ENCODE assay signal across 1 cellular context in the genomic region with DNA sequence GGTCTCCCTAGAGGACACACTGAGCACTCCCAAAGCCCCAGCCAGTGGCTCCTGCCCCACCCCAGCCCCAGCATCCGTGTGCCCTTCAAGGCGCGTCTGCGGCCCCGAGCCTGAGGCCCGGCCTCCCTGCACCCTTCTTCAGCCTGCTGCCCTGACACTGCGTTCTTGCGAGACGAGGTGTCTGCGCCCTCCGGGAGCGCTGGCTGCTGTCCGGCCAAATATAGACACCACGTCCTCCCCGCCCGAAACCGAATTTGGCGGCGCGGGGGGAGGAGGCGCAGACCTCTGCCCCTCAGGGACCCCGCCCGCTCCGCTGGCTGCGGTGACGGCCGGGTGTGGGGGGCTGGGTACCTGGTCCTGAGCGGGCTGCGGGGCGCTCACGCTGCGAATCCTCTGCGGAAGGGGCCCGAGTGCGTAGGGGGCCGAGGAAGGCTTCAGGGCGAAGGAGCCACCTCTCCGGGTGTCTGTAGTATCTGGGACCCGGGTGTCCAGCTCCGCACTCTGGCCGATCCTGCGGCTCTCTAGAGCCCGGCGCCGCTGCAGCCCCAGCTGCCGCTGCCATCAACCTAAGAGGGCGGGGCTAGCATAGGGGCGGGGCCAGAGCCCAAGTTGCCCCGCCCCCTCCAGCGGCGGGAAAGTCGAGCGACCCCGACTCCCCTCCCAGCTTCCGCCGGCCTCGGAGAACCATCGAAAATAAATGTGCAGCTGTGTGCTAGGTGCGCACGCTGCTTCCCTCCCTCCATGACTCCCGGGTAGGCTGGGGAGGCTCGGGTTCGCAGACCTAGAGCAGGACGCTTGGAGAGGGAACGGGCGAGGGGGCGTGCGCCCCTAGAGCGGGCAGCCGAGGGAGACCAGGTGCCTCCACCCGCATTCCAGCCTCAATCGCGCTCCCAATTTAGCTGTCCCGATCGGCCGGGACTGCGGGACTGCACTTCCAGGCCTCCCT.
A peak's percentile ranks its signal among the peaks of the same experiment; 100 is the strongest.
TF ChIP-seq lines count a peak whose summit lies in the region.

Gene CORO6 (minus strand): TSS at position 576 of the 946 bp plus-strand sequence. CDS start 1,491 bp downstream, outside the sequence.

TF ChIP-seq in H1, 55 proteins besides CTCF, POLR2A, EP300 and RAD21:
- TF ChIP-seq MAFK (IDR thresholded peaks at IDR 0.05; ENCODE audit: low read depth, low read length) (no peak), POLR2AphosphoS5 (IDR thresholded peaks at IDR 0.05; ENCODE audit: low read depth, low read length) (peak; percentile 86), CHD2 (IDR thresholded peaks at IDR 0.05; ENCODE audit: low read length) (no peak), KDM4A (IDR thresholded peaks at IDR 0.05; ENCODE audit: low read depth, low read length, severe bottlenecking) (peak; percentile 84), CTBP2 (IDR thresholded peaks at IDR 0.05; ENCODE audit: borderline replicate concordance, insufficient read depth, insufficient read length, low read length) (no peak), TBP (IDR thresholded peaks at IDR 0.05; ENCODE audit: low read depth, low read length) (peak; percentile 45; the same call in 1 of the 2 replicates), SIX5 (IDR thresholded peaks at IDR 0.05; ENCODE audit: low read depth, low read length) (no peak), RBBP5 (IDR thresholded peaks at IDR 0.05; ENCODE audit: borderline replicate concordance, low read depth, low read length) (peak; percentile 91; the same call in 1 of the 2 replicates), RNF2 (IDR thresholded peaks at IDR 0.05; ENCODE audit: borderline replicate concordance, low read depth, low read length, missing control alignments, poor library complexity, severe bottlenecking) (peak; percentile 31), KDM5A (IDR thresholded peaks at IDR 0.05; ENCODE audit: low read length) (no peak), JUN (IDR thresholded peaks at IDR 0.05; ENCODE audit: low read depth, low read length) (no peak), TEAD4 (IDR thresholded peaks at IDR 0.05; ENCODE audit: low read depth, low read length) (peak; percentile 92), CREB1 (IDR thresholded peaks at IDR 0.05) (no peak), SP1 (IDR thresholded peaks at IDR 0.05; ENCODE audit: low read depth, low read length) (peak; percentile 65; the same call in 1 of the 2 replicates), MAX (IDR thresholded peaks at IDR 0.05) (peak; percentile 69), BCL11A (IDR thresholded peaks at IDR 0.05; ENCODE audit: low read depth in 2 of 2, low read length in 2 of 2) (no peak), KDM1A (IDR thresholded peaks at IDR 0.05; ENCODE audit: borderline replicate concordance, low read length) (0 out of 2 replicates have a peak, but pooled peaks have one; percentile 16), SUZ12 (IDR thresholded peaks at IDR 0.05; ENCODE audit: low read length) (no peak), HDAC2 (IDR thresholded peaks at IDR 0.05; ENCODE audit: borderline replicate concordance in 1 of 2, low read depth in 2 of 2, low read length in 2 of 2) (peak in 1 of 2 experiments; percentile 62; a peak in 1 of 4 replicates), CHD1 (IDR thresholded peaks at IDR 0.05; ENCODE audit: low read depth, low read length) (no peak), RFX5 (IDR thresholded peaks at IDR 0.05; ENCODE audit: borderline replicate concordance, low read depth, low read length) (no peak), SP4 (IDR thresholded peaks at IDR 0.05; ENCODE audit: low read length) (no peak; the same call in 1 of the 2 replicates), SIN3A (conservative IDR thresholded peaks at IDR 0.05 in 1 of 2, IDR thresholded peaks at IDR 0.05 in 1 of 2; ENCODE audit: low read depth in 1 of 2, low read length in 2 of 2) (peak in 1 of 2 experiments; percentile 22; a peak in 1 of 4 replicates), TAF7 (optimal IDR thresholded peaks at IDR 0.05; ENCODE audit: borderline replicate concordance, low read depth, low read length) (peak; percentile 55), GABPA (IDR thresholded peaks at IDR 0.05; ENCODE audit: borderline replicate concordance, insufficient read depth, low read length) (no peak), TCF12 (IDR thresholded peaks at IDR 0.05; ENCODE audit: low read depth, low read length) (no peak), TAF1 (IDR thresholded peaks at IDR 0.05; ENCODE audit: low read depth, low read length) (peak; percentile 73), E2F6 (IDR thresholded peaks at IDR 0.05) (peak; percentile 87), SP2 (IDR thresholded peaks at IDR 0.05; ENCODE audit: low read length) (no peak), USF2 (IDR thresholded peaks at IDR 0.05; ENCODE audit: low read length) (no peak), NRF1 (IDR thresholded peaks at IDR 0.05; ENCODE audit: low read depth, low read length) (no peak), ASH2L (IDR thresholded peaks at IDR 0.05; ENCODE audit: low read length) (peak; percentile 92), FOSL1 (IDR thresholded peaks at IDR 0.05; ENCODE audit: insufficient read depth, low read depth, low read length) (no peak), PHF8 (conservative IDR thresholded peaks at IDR 0.05; ENCODE audit: low read depth, low read length) (peak; percentile 72; the same call in 1 of the 2 replicates), EGR1 (IDR thresholded peaks at IDR 0.05; ENCODE audit: borderline replicate concordance, low read depth, low read length) (no peak; the same call in 1 of the 2 replicates), JUND (IDR thresholded peaks at IDR 0.05; ENCODE audit: low read length) (no peak)
- TF ChIP-seq, protein P1, sequence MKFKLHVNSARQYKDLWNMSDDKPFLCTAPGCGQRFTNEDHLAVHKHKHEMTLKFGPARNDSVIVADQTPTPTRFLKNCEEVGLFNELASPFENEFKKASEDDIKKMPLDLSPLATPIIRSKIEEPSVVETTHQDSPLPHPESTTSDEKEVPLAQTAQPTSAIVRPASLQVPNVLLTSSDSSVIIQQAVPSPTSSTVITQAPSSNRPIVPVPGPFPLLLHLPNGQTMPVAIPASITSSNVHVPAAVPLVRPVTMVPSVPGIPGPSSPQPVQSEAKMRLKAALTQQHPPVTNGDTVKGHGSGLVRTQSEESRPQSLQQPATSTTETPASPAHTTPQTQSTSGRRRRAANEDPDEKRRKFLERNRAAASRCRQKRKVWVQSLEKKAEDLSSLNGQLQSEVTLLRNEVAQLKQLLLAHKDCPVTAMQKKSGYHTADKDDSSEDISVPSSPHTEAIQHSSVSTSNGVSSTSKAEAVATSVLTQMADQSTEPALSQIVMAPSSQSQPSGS (IDR thresholded peaks at IDR 0.05; ENCODE audit: low read length) = no peak
